In the genomic region with DNA sequence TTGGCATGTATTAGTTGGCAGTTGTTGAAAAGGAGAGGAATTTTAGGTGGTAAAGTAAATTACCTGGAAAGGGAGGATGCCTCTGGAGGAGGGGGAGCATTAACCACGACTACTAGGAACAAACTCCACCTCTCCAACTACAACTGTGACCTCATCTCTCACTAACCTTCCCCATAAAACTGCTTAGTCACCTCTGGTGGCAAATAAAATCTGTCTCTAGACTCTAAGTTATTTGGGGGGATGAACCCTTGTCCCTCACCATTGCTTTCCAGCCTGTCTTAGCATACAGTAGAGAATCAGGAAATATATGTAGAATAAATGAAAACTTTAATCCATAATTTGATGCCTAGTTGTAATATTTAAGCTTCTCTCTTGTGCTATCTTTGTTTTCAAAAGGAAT, we compare ENCODE assay signal across 10 cellular contexts. TPM values are rescaled to one million over a fixed set of nuclear protein-coding genes. Genes with fewer than 3 reads are reported as not detected.
DNase-seq lines count a peak whose midpoint lies in the region; ATAC-seq and TF ChIP-seq lines count a peak whose summit lies in the region.
"Had no signal": no experiment of that assay in that cellular context is flagged by ENCODE, and none has a peak within 500 bp of the region (broad histone marks: within the 10 kb centered on the region; RNA-seq: fewer than 3 reads in every experiment).

No MANE protein-coding gene starts in this region.

- peak overlapping the region; percentile 40 for H2AFZ ChIP-seq in IMR-90 (replicated peaks; ENCODE audit: low read length, poor library complexity)

- no peak for TF ChIP-seq POLR2A in IMR-90 (IDR thresholded peaks at IDR 0.05; ENCODE audit: low read depth, low read length)

- peak overlapping the region; percentile 46 for H2BK20ac ChIP-seq in IMR-90 (ENCODE audit: low read depth, low read length)

- H4K5ac ChIP-seq in IMR-90 (ENCODE audit: low read depth, low read length), result peak overlapping the region; percentile 7

- no peak overlapping the region; the same call in 1 of the 2 replicates for H3K14ac ChIP-seq in IMR-90 (replicated peaks; ENCODE audit: low read depth, low read length)

- no peaks in the 10 kb centered on the region for H4K20me1 ChIP-seq in IMR-90 (ENCODE audit: insufficient read depth, low read length)

- TF ChIP-seq CTCF in IMR-90 (conservative IDR thresholded peaks at IDR 0.05; ENCODE audit: low read depth, low read length), result no peak
- no peak for TF ChIP-seq CTCF in brain microvascular endothelial cell (IDR thresholded peaks at IDR 0.05; ENCODE audit: low read depth, low read length, missing control alignments)

- peak; percentile 84 for DNase-seq in EH (ENCODE audit: low read depth)
- DNase-seq in IMR-90, result peak; percentile 76
- peak; percentile 59 for DNase-seq in brain microvascular endothelial cell
- DNase-seq in left colon, result no peak
- no peak for DNase-seq in G401 (ENCODE audit: low spot score)
- DNase-seq: activated T-cell treated with anti-CD3 and anti-CD28 coated beads, Interleukin-2, amount 50 U/mL, for 1 hour; effector CD4-positive, alpha-beta T cell had no signal

- BruUV-seq in IMR-90 (replicated peaks; lab: Mats Ljungman, UMichigan), result no TSS peak

- H2BK120ac ChIP-seq in IMR-90 (ENCODE audit: low read depth, low read length), result peak overlapping the region; percentile 30; the same call in 1 of the 2 replicates

- ATAC-seq in IMR-90 (ENCODE audit: low read depth), result peak; percentile 37
- peak; percentile 89 for ATAC-seq in left colon
- ATAC-seq in HG02759 (IDR thresholded peaks at IDR 0.05; ENCODE audit: unreplicated experiment), result no peak
- ATAC-seq in GM18502 (IDR thresholded peaks at IDR 0.05; ENCODE audit: poor library complexity, unreplicated experiment), result no peak
- ATAC-seq in HG03457 (IDR thresholded peaks at IDR 0.05; ENCODE audit: unreplicated experiment), result no peak

- in situ Hi-C loops in IMR-90 (cut with MboI; ENCODE audit: low sequenced_read_pairs) (no loop called here), brain microvascular endothelial cell (cut with HindIII; ENCODE audit: low pct_ligation_motif_present, low sequenced_read_pairs) (no loop called here), G401 (cut with HindIII; ENCODE audit: low sequenced_read_pairs) (no loop called here)

- H3K27ac ChIP-seq in IMR-90 (ENCODE audit: insufficient read depth, low read length) (peak overlapping the region; percentile 64; the same call in 1 of the 2 replicates), brain microvascular endothelial cell (peak overlapping the region; percentile 71)

- intact Hi-C loops in IMR-90 (cut with micrococcal nuclease) (no loop called here), left colon (cut with DNase I, micrococcal nuclease) (no loop called here)

- dilution Hi-C loops in IMR-90 (cut with HindIII; ENCODE audit: low sequenced_read_pairs, unreplicated experiment), result no loop called here

- POLR2A ChIA-PET in IMR-90 (lab: Charles Lee; ENCODE audit: unreplicated experiment), result no interaction called here

- H3K9ac ChIP-seq in IMR-90 (ENCODE audit: low read depth, low read length), result 0 out of 2 replicates have a peak overlapping the region, but pooled peaks have one; percentile 16

- H2AK9ac ChIP-seq in IMR-90 (replicated peaks; ENCODE audit: low read depth, low read length, poor library complexity), result no peak overlapping the region

- H3K27me3 ChIP-seq in IMR-90 (ENCODE audit: control insufficient read depth, insufficient read depth, low read length) (no peaks in the 10 kb centered on the region), brain microvascular endothelial cell (replicated peaks) (no peaks in the 10 kb centered on the region)

- H3K23ac ChIP-seq in IMR-90 (ENCODE audit: low read depth, low read length), result 0 out of 2 replicates have a peak overlapping the region, but pooled peaks have one; percentile 4

- H3K18ac ChIP-seq in IMR-90 (ENCODE audit: low read depth, low read length), result peak overlapping the region; percentile 79; the same call in 1 of the 2 replicates

- peak overlapping the region; percentile 17; the same call in 1 of the 2 replicates for H3K4me2 ChIP-seq in IMR-90 (ENCODE audit: low read depth, low read length)

- TF ChIP-seq RAD21 in IMR-90 (IDR thresholded peaks at IDR 0.05; ENCODE audit: low read length), result no peak

- no peaks in the 10 kb centered on the region for H3K36me3 ChIP-seq in IMR-90 (ENCODE audit: control insufficient read depth, insufficient read depth, low read length)
- H3K36me3 ChIP-seq in brain microvascular endothelial cell (replicated peaks), result no peaks in the 10 kb centered on the region

- H3K79me1 ChIP-seq in IMR-90 (ENCODE audit: low read depth in 1 of 2, low read length in 2 of 2), result peaks cover 0 to 4% of the 10 kb centered on the region in 2 experiments; a peak in 2 of 4 replicates

- CTCF ChIA-PET in IMR-90 (lab: Yijun Ruan, JAX), result interaction anchor here (1.0 to 1.9 kb wide), 12 partner anchors 10 to 298 kb away, joined by 3 to 15 read pairs (median 4); no protein-coding TSS in a partner anchor

- H3K4ac ChIP-seq in IMR-90 (ENCODE audit: low read depth, low read length), result peak overlapping the region; percentile 9; the same call in 1 of the 2 replicates

- H4K91ac ChIP-seq in IMR-90 (ENCODE audit: insufficient read depth, low read depth, low read length), result peak overlapping the region; percentile 33; the same call in 1 of the 2 replicates

- H3K4me3 ChIP-seq in IMR-90 (ENCODE audit: insufficient read depth, low read depth, low read length) (no peak overlapping the region), brain microvascular endothelial cell (ENCODE audit: low read depth, low read length) (no peak overlapping the region)

- peak overlapping the region; percentile 81; the same call in 1 of the 3 replicates for H2BK15ac ChIP-seq in IMR-90 (ENCODE audit: low read depth, low read length)

- H3K56ac ChIP-seq in IMR-90 (ENCODE audit: extremely low read depth, insufficient read depth, low read length), result no peak overlapping the region

- 0 out of 2 replicates have a peak overlapping the region, but pooled peaks have one; percentile 11 for H2AK5ac ChIP-seq in IMR-90 (ENCODE audit: low read depth, low read length)

- peaks cover 8% of the 10 kb centered on the region; the same call in 1 of the 2 replicates for H3K4me1 ChIP-seq in IMR-90 (ENCODE audit: control insufficient read depth, insufficient read depth, low read length)

- no peaks in the 10 kb centered on the region for H3K9me3 ChIP-seq in IMR-90 (ENCODE audit: control insufficient read depth, insufficient read depth, low read length)

- no CpG with 5 or more reads among the region's 1 CpG for WGBS in IMR-90 (ENCODE audit: extremely low coverage in 2 of 2, insufficient read length in 1 of 2), 2 experiments

- peaks cover 7% of the 10 kb centered on the region; the same call in 1 of the 2 replicates for H3K9me1 ChIP-seq in IMR-90 (ENCODE audit: insufficient read depth, low read length)

- H4K8ac ChIP-seq in IMR-90 (ENCODE audit: low read depth in 2 of 2, low read length in 2 of 2), result peak overlapping the region in 1 of 2 experiments; percentile 60; a peak in 2 of 4 replicates

- H2BK5ac ChIP-seq in IMR-90 (ENCODE audit: low read depth, low read length, poor library complexity, severe bottlenecking), result peak overlapping the region; percentile 88

TF ChIP-seq in IMR-90, 13 proteins besides CTCF, POLR2A, EP300 and RAD21:
- TF ChIP-seq MAFK (IDR thresholded peaks at IDR 0.05; ENCODE audit: low read depth, low read length), result peak; percentile 53
- peak; percentile 95 for TF ChIP-seq NFE2L2 (IDR thresholded peaks at IDR 0.05; ENCODE audit: low read depth, low read length)
- TF ChIP-seq FOS (IDR thresholded peaks at IDR 0.05; ENCODE audit: low read depth, low read length), result no peak
- TF ChIP-seq CEBPB (IDR thresholded peaks at IDR 0.05; ENCODE audit: low read depth, low read length), result no peak
- no peak for TF ChIP-seq MAZ (IDR thresholded peaks at IDR 0.05; ENCODE audit: borderline replicate concordance, low read depth, low read length)
- no peak for TF ChIP-seq RCOR1 (IDR thresholded peaks at IDR 0.05; ENCODE audit: insufficient replicate concordance, low read length)
- TF ChIP-seq USF2 (IDR thresholded peaks at IDR 0.05; ENCODE audit: low read depth, low read length), result no peak
- no peak for TF ChIP-seq RFX5 (IDR thresholded peaks at IDR 0.05; ENCODE audit: low read depth, low read length)
- TF ChIP-seq SMC3 (IDR thresholded peaks at IDR 0.05; ENCODE audit: low read depth, low read length), result no peak
- TF ChIP-seq MXI1 (IDR thresholded peaks at IDR 0.05; ENCODE audit: borderline replicate concordance, low read depth, low read length), result no peak
- no peak for TF ChIP-seq BHLHE40 (IDR thresholded peaks at IDR 0.05; ENCODE audit: low read depth, low read length)
- no peak for TF ChIP-seq ELK1 (IDR thresholded peaks at IDR 0.05; ENCODE audit: borderline replicate concordance, low read depth, low read length)

RNA-seq across cellular contexts. Expression of gene MYO1B, which starts 27.6 kb away (rescaled TPM):
- total RNA-seq in IMR-90 (2012; rRNA removed) (116 and 167 TPM in 2 replicates), left colon (10 to 100 TPM; 62.1 to 63.2 TPM)
- polyA plus RNA-seq in IMR-90 (2012; rRNA removed), result 44.3 and 57.2 TPM in 2 replicates
- 11.9 and 14.9 TPM in 2 replicates for polyA plus RNA-seq in IMR-90 (2012; cell fraction: cytosol; rRNA removed)
- polyA plus RNA-seq in IMR-90 (2012; cell fraction: nucleus; rRNA removed; ENCODE audit: low replicate concordance), result 10.3 and 68.5 TPM in 2 replicates
- total RNA-seq in G401 (2014; rRNA removed; shearing (Covaris generic)), result 32.6 TPM in 1 of 2 replicates, not detected in the other

Comparison
In these comparisons a context has a peak if more than half of its experiments do, and no peak if none do; other contexts are left out.
1. DNase-seq: peak in EH (single experiment), IMR-90 (single experiment) and brain microvascular endothelial cell (single experiment); none in left colon (0 of 2) and G401 (single experiment).
2. ATAC-seq: peak in IMR-90 (single experiment) and left colon (single experiment); none in HG02759 (single experiment), GM18502 (single experiment) and HG03457 (single experiment).